Comparison of ENCODE assay signal across 23 cellular contexts in the genomic region with DNA sequence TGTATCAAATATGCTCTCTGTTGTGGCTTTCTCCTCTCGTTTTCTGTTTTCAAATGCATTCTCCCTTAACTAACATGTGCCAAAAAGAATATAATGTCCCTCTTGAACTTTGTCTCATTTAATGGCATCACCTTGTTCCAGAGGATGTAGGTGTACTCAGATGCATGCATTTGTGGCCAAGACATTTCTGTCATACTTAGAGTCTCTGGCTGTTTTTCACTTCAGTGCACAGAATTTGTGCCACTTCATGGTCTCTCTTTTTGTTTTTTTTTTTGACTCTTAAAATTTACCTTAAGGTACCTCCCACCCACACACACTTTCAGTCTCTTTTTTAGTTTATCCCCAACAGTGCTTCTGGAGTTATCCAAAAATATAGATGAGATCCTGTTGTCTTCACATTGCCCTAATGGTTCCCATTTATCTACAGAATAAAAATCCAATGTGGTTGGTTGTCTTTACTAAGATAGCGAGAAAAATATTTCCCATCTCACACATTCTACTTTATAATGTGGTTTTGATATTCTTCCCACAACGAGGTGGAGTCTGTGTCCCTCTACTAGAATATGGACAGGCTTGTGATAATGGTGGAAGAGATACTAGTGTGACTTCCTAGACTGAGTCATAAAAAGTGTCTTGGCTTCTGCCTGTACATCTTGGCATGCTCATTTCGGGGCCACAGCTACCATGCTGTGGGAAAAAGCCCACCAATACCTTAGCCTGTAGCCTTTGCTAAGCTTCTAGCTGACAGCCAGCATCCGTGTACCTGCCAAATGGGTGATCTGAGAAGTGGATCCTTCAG.
DNase-seq lines count a peak whose midpoint lies in the region; ATAC-seq and TF ChIP-seq lines count a peak whose summit lies in the region.
"Had no signal": no experiment of that assay in that cellular context is flagged by ENCODE, and none has a peak within 500 bp of the region (broad histone marks: within the 10 kb centered on the region; RNA-seq: fewer than 3 reads in every experiment).

No MANE protein-coding gene starts in this region.

- H3K27me3 ChIP-seq in dorsolateral prefrontal cortex = no peaks in the 10 kb centered on the region
- H3K27me3 ChIP-seq: left lung, neural progenitor cell had no signal

- ATAC-seq in GM18870 (IDR thresholded peaks at IDR 0.05; ENCODE audit: unreplicated experiment) (peak; percentile 53), HG02759 (IDR thresholded peaks at IDR 0.05; ENCODE audit: unreplicated experiment) (peak; percentile 54)
- ATAC-seq in activated T-helper 17 cell treated with anti-CD3 and anti-CD28 coated beads, Interleukin-2, amount 50 U/mL, for 72 hours (replicated peaks) = peak; percentile 71
- ATAC-seq: CD8-positive, alpha-beta T cell; esophagus mucosa; left lung; WTC11 had no signal

- no peak for TF ChIP-seq CTCF in GM10266 (IDR thresholded peaks at IDR 0.05; ENCODE audit: control insufficient read depth, insufficient read depth, low read depth, missing control alignments)
- TF ChIP-seq CTCF in dorsolateral prefrontal cortex (IDR thresholded peaks at IDR 0.05 in 54 of 56, conservative IDR thresholded peaks at IDR 0.05 in 2 of 56; ENCODE audit: low read depth in 1 of 56, partially characterized antibody in 56 of 56) = no peak

- DNase-seq in GM10266 (ENCODE audit: extremely low spot score) (peak; percentile 9), dorsolateral prefrontal cortex (no peak), C1 segment of cervical spinal cord (lab: John Stamatoyannopoulos, UW) (no peak), activated gamma-delta T cell treated with Interleukin-2 at 50 U/mL for 16 hours (no peak), pons (ENCODE audit: low spot score) (no peak)
- DNase-seq: activated effector memory CD4-positive, alpha-beta T cell treated with Interleukin-2 at 50 U/mL for 16 hours; anterior cingulate cortex; CD8-positive, alpha-beta T cell; DND-41; effector CD4-positive, alpha-beta T cell; left lung; NCI-H1436 treated with DMSO at 0.1 percent for 48 hours; NCI-H2171 treated with DMSO at 0.1 percent for 48 hours; NCI-H82; stimulated activated naive CD4-positive, alpha-beta T cell treated with Interleukin-2 at 50 U/mL for 16 hours had no signal

- no peaks in the 10 kb centered on the region for H3K9me3 Mint-ChIP-seq in activated T-helper 17 cell treated with anti-CD3 and anti-CD28 coated beads, Interleukin-2, amount 50 U/mL, for 72 hours
- H3K9me3 Mint-ChIP-seq: CD8-positive, alpha-beta T cell; central memory CD8-positive, alpha-beta T cell; WTC11 had no signal

- H3K27ac Mint-ChIP-seq in activated T-helper 17 cell treated with anti-CD3 and anti-CD28 coated beads, Interleukin-2, amount 50 U/mL, for 72 hours = peak overlapping the region; percentile 28
- H3K27ac Mint-ChIP-seq: CD8-positive, alpha-beta T cell; neural progenitor cell; type B pancreatic cell; WTC11 had no signal

- H3K4me3 ChIP-seq in dorsolateral prefrontal cortex = no peak overlapping the region
- H3K4me3 ChIP-seq: left lung, neural progenitor cell had no signal

- H3K27me3 Mint-ChIP-seq in activated T-helper 17 cell treated with anti-CD3 and anti-CD28 coated beads, Interleukin-2, amount 50 U/mL, for 72 hours = no peaks in the 10 kb centered on the region
- H3K27me3 Mint-ChIP-seq: central memory CD8-positive, alpha-beta T cell; type B pancreatic cell had no signal

- H3K36me3 Mint-ChIP-seq in activated T-helper 17 cell treated with anti-CD3 and anti-CD28 coated beads, Interleukin-2, amount 50 U/mL, for 72 hours (ENCODE audit: low read depth) = no peaks in the 10 kb centered on the region
- H3K36me3 Mint-ChIP-seq: CD8-positive, alpha-beta T cell; neural progenitor cell; type B pancreatic cell; WTC11 had no signal

- H3K4me3 Mint-ChIP-seq in activated T-helper 17 cell treated with anti-CD3 and anti-CD28 coated beads, Interleukin-2, amount 50 U/mL, for 72 hours = no peak overlapping the region
- H3K4me3 Mint-ChIP-seq: CD8-positive, alpha-beta T cell; central memory CD8-positive, alpha-beta T cell; neural progenitor cell; type B pancreatic cell; WTC11 had no signal

- no peak overlapping the region for H3K27ac ChIP-seq in dorsolateral prefrontal cortex
- H3K27ac ChIP-seq: left lung, neural progenitor cell had no signal

- intact Hi-C loops in dorsolateral prefrontal cortex (cut with DNase I) = no loop called here

- H3K4me1 Mint-ChIP-seq in activated T-helper 17 cell treated with anti-CD3 and anti-CD28 coated beads, Interleukin-2, amount 50 U/mL, for 72 hours = peaks cover 18% of the 10 kb centered on the region
